12 cellular contexts compared by ENCODE assay signal in the genomic region with DNA sequence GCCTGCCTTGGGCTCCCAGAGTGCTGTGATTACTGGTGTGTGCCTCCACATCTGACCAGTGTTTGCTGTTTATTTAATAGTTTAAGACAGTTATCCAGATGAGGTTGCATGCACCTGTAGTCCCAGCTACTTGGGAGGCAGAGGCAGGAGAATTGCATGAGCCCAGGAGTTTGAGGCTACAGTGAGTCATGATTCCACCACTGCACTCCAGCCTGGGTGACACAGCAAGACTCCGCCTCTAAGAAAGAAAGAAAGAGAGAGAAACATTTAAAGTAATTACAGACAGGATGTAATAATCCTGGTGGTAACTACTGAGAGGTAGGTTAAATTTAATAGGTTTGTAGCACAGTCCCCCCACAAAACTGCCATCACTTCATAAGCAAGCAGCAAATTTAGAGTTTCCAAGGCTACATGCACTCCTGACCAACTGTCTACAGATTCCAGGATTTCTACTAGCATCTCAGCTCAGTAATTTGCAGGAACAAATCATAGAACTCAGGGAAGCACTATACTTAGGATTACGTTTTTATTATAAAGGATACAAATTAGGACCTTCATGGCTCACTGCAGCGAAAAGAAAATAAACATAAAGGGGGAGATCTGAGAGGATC.
A peak's percentile ranks its signal among the peaks of the same experiment; 100 is the strongest.
DNase-seq lines count a peak whose midpoint lies in the region; ATAC-seq, FAIRE-seq and TF ChIP-seq lines count a peak whose summit lies in the region.
"Had no signal": no experiment of that assay in that cellular context is flagged by ENCODE, and none has a peak within 500 bp of the region (broad histone marks: within the 10 kb centered on the region; RNA-seq: fewer than 3 reads in every experiment).

No MANE protein-coding gene starts in this region.

- no peaks in the 10 kb centered on the region for H3K9me3 ChIP-seq in Loucy (ENCODE audit: insufficient read depth, low read depth, low read length)
- H3K9me3 ChIP-seq in adrenal gland (replicated peaks in 1 of 3): no peaks in the 10 kb centered on the region
- no peaks in the 10 kb centered on the region for H3K9me3 ChIP-seq in HepG2 (ENCODE audit: low read length)
- H3K9me3 ChIP-seq in sigmoid colon: no peaks in the 10 kb centered on the region
- no peaks in the 10 kb centered on the region for H3K9me3 ChIP-seq in CD4-positive, alpha-beta T cell (ENCODE audit: control insufficient read depth, low read length)
- H3K9me3 ChIP-seq: neutrophil had no signal

- intact Hi-C loops in Calu3 (cut with micrococcal nuclease; ENCODE audit: unreplicated experiment): no loop called here
- intact Hi-C loops in adrenal gland (cut with DNase I): no loop called here
- intact Hi-C loops in HepG2 (cut with micrococcal nuclease; ENCODE audit: unreplicated experiment): no loop called here
- intact Hi-C loops in sigmoid colon (cut with DNase I): no loop called here
- intact Hi-C loops in CD4-positive, alpha-beta T cell (cut with DNase I, micrococcal nuclease): no loop called here

- peaks cover 15% of the 10 kb centered on the region for H3K4me1 ChIP-seq in Loucy (ENCODE audit: insufficient read depth, low read length, poor library complexity, severe bottlenecking)
- H3K4me1 ChIP-seq in adrenal gland (replicated peaks in 1 of 2): no peaks in the 10 kb centered on the region
- no peaks in the 10 kb centered on the region for H3K4me1 ChIP-seq in HepG2 (ENCODE audit: insufficient read depth, low read length)
- H3K4me1 ChIP-seq in sigmoid colon: no peaks in the 10 kb centered on the region

- no peak for TF ChIP-seq EP300 in HepG2 (IDR thresholded peaks at IDR 0.05; ENCODE audit: low read depth in 2 of 2, low read length in 2 of 2)
- TF ChIP-seq EP300 in HepG2 (CRISPR knock-in tag; IDR thresholded peaks at IDR 0.05; ENCODE audit: borderline replicate concordance): no peak
- TF ChIP-seq EP300 in sigmoid colon (IDR thresholded peaks at IDR 0.05): no peak

- DNase-seq in Calu3 (peak; percentile 66), adrenal gland (peak in 4 of 7 donors; percentile 6 to 32 (median 24)), HepG2 (ENCODE audit: low spot score) (peak; percentile 2), sigmoid colon (no peak), SHP77 (lab: John Stamatoyannopoulos, UW) (no peak)
- no peak for DNase-seq in CD4-positive, alpha-beta T cell
- DNase-seq: effector memory CD8-positive, alpha-beta T cell; NCI-H1417 treated with DMSO at 0.1 percent for 48 hours had no signal

- peak overlapping the region; percentile 49 for H3K4me2 ChIP-seq in Loucy (ENCODE audit: low read depth, low read length, poor library complexity, severe bottlenecking)
- H3K4me2 ChIP-seq in HepG2 (ENCODE audit: low read depth, low read length): no peak overlapping the region

- TF ChIP-seq RAD21 in HepG2 (CRISPR knock-in tag; IDR thresholded peaks at IDR 0.05): no peak

- H3K4me3 ChIP-seq in Loucy (ENCODE audit: low read length, poor library complexity, severe bottlenecking) (peak overlapping the region; percentile 9), adrenal gland (no peak overlapping the region), HepG2 (replicated peaks in 1 of 3; ENCODE audit: insufficient read depth in 1 of 3, low read depth in 2 of 3, low read length in 3 of 3) (no peak overlapping the region), sigmoid colon (no peak overlapping the region)

- peak overlapping the region; percentile 97 for H3K27ac Mint-ChIP-seq in Calu3 (ENCODE audit: unreplicated experiment)
- no peak overlapping the region for H3K27ac Mint-ChIP-seq in CD4-positive, alpha-beta T cell

- BruUV-seq in Calu3 (replicated peaks; lab: Mats Ljungman, UMichigan) (TSS peak; percentile 79), HepG2 (replicated peaks; lab: Mats Ljungman, UMichigan) (no TSS peak)

- POLR2A ChIA-PET in HepG2 (lab: Yijun Ruan, JAX): no interaction called here
- POLR2A ChIA-PET in CD4-positive, alpha-beta T cell (lab: Charles Lee): no interaction called here

- 94 to 98% (median 96%) methylated on average over 3 of the region's 3 CpGs for WGBS in adrenal gland, 4 donors
- WGBS in HepG2 (ENCODE audit: low lambda C conversion rate): 97% methylated on average over 3 of the region's 3 CpGs
- 51 to 79% methylated on average over 3 of the region's 3 CpGs for WGBS in sigmoid colon, 2 donors

- H3K79me2 ChIP-seq in Loucy (ENCODE audit: insufficient read depth, low read length) (0 out of 2 replicates have a peak, but pooled peaks cover 7% of the 10 kb centered on the region), HepG2 (ENCODE audit: insufficient read depth, low read length) (no peaks in the 10 kb centered on the region)

- H3K9me2 ChIP-seq in Loucy (replicated peaks; ENCODE audit: low read depth, low read length): no peaks in the 10 kb centered on the region

- H3K36me3 Mint-ChIP-seq in Calu3 (ENCODE audit: insufficient read depth, unreplicated experiment): peaks cover 45% of the 10 kb centered on the region
- peaks cover 93% of the 10 kb centered on the region for H3K36me3 Mint-ChIP-seq in CD4-positive, alpha-beta T cell (ENCODE audit: low read depth)

- 0 out of 2 replicates have a peak, but pooled peaks cover 4% of the 10 kb centered on the region for H3F3A ChIP-seq in Loucy (ENCODE audit: low read depth)

- H3K27me3 ChIP-seq in Loucy (ENCODE audit: insufficient read depth, low read length, poor library complexity, severe bottlenecking) (no peaks in the 10 kb centered on the region), adrenal gland (no peaks in the 10 kb centered on the region), HepG2 (ENCODE audit: control insufficient read depth in 1 of 2, insufficient read depth in 2 of 2, low read length in 2 of 2) (no peaks in the 10 kb centered on the region), sigmoid colon (no peaks in the 10 kb centered on the region)
- H3K27me3 ChIP-seq in CD4-positive, alpha-beta T cell (ENCODE audit: control insufficient read depth, insufficient read depth, low read length): no peaks in the 10 kb centered on the region
- H3K27me3 ChIP-seq: neutrophil had no signal

- TF ChIP-seq CTCF in Calu3 (IDR thresholded peaks at IDR 0.05; ENCODE audit: unreplicated experiment) (no peak), Loucy (conservative IDR thresholded peaks at IDR 0.05; ENCODE audit: low read length) (no peak), adrenal gland (IDR thresholded peaks at IDR 0.05) (no peak), HepG2 (CRISPR knock-in tag; IDR thresholded peaks at IDR 0.05) (no peak), sigmoid colon (IDR thresholded peaks at IDR 0.05) (no peak)
- TF ChIP-seq CTCF in CD4-positive, alpha-beta T cell (IDR thresholded peaks at IDR 0.05): no peak

- ATAC-seq in HepG2 (no peak), HG03354 (IDR thresholded peaks at IDR 0.05; ENCODE audit: poor library complexity, severe bottlenecking, unreplicated experiment) (no peak)
- ATAC-seq in CD4-positive, alpha-beta T cell (ENCODE audit: poor library complexity): no peak
- ATAC-seq: effector memory CD8-positive, alpha-beta T cell had no signal

- CTCF ChIA-PET in Calu3 (lab: Charles Lee) (interaction anchor here (1.9 kb wide), 1 partner anchor 10 kb away, joined by 10 read pairs; no protein-coding TSS in a partner anchor), HepG2 (lab: Yijun Ruan, JAX; ENCODE audit: low intra/inter-chr PET ratio, low total read pairs) (no interaction called here)
- CTCF ChIA-PET in CD4-positive, alpha-beta T cell (lab: Charles Lee): no interaction called here

- no peak for TF ChIP-seq POLR2A in adrenal gland (IDR thresholded peaks at IDR 0.05)
- TF ChIP-seq POLR2A in HepG2 (IDR thresholded peaks at IDR 0.05; ENCODE audit: insufficient read depth in 1 of 2, low read depth in 2 of 2, low read length in 2 of 2): no peak
- TF ChIP-seq POLR2A in sigmoid colon (IDR thresholded peaks at IDR 0.05): no peak

- in situ Hi-C loops in HepG2 (cut with HindIII; ENCODE audit: extremely low pct_ligation_motif_present, low pct_unique_long_range_greater_than_20kb): no loop called here

- H3K36me3 ChIP-seq in Loucy (ENCODE audit: insufficient read depth, low read length): peaks cover 68% of the 10 kb centered on the region
- H3K36me3 ChIP-seq in adrenal gland (replicated peaks in 1 of 2): peaks cover 0 to 19% of the 10 kb centered on the region in 2 donors
- H3K36me3 ChIP-seq in HepG2 (replicated peaks in 1 of 2; ENCODE audit: control insufficient read depth in 1 of 2, insufficient read depth in 2 of 2, low read length in 2 of 2): peaks cover 9 to 42% of the 10 kb centered on the region in 2 experiments; a peak in 4 of 5 replicates
- H3K36me3 ChIP-seq in sigmoid colon: peaks cover 0 to 59% (median 6%) of the 10 kb centered on the region in 4 donors

- H3K27me3 Mint-ChIP-seq in Calu3 (ENCODE audit: unreplicated experiment): no peaks in the 10 kb centered on the region
- no peaks in the 10 kb centered on the region for H3K27me3 Mint-ChIP-seq in CD4-positive, alpha-beta T cell
- H3K27me3 Mint-ChIP-seq: effector memory CD8-positive, alpha-beta T cell had no signal

- no peaks in the 10 kb centered on the region for H4K20me1 ChIP-seq in Loucy (ENCODE audit: insufficient read depth, low read length, poor library complexity, severe bottlenecking)
- H4K20me1 ChIP-seq in HepG2 (ENCODE audit: insufficient read depth, low read length): no peaks in the 10 kb centered on the region

- peaks cover 62% of the 10 kb centered on the region for H3K4me1 Mint-ChIP-seq in Calu3 (ENCODE audit: low read depth, unreplicated experiment)
- no peaks in the 10 kb centered on the region for H3K4me1 Mint-ChIP-seq in CD4-positive, alpha-beta T cell (ENCODE audit: low read depth)

- H3K9me3 Mint-ChIP-seq in Calu3 (ENCODE audit: low read depth, unreplicated experiment): no peaks in the 10 kb centered on the region
- H3K9me3 Mint-ChIP-seq in CD4-positive, alpha-beta T cell: no peaks in the 10 kb centered on the region
- H3K9me3 Mint-ChIP-seq: effector memory CD8-positive, alpha-beta T cell had no signal

- H3K27ac ChIP-seq in adrenal gland: no peak overlapping the region
- H3K27ac ChIP-seq in HepG2 (ENCODE audit: extremely low read length, insufficient read depth, low read length): no peak overlapping the region
- no peak overlapping the region for H3K27ac ChIP-seq in sigmoid colon
- H3K27ac ChIP-seq in CD4-positive, alpha-beta T cell (ENCODE audit: low read depth, low read length): no peak overlapping the region
- H3K27ac ChIP-seq: neutrophil had no signal

- peak overlapping the region; percentile 41 for H3K4me3 Mint-ChIP-seq in Calu3 (ENCODE audit: low read depth, unreplicated experiment)
- no peak overlapping the region for H3K4me3 Mint-ChIP-seq in CD4-positive, alpha-beta T cell
- H3K4me3 Mint-ChIP-seq: effector memory CD8-positive, alpha-beta T cell had no signal

- no peak for FAIRE-seq in HepG2 (lab: Jason Lieb, UNC)
- FAIRE-seq: TTC549 had no signal

- no peak overlapping the region for H2AFZ ChIP-seq in Loucy (ENCODE audit: low read length)
- H2AFZ ChIP-seq in HepG2 (ENCODE audit: low read length): no peak overlapping the region

- no peak overlapping the region for H3K9ac ChIP-seq in Loucy (ENCODE audit: low read depth, low read length, poor library complexity, severe bottlenecking)
- H3K9ac ChIP-seq in HepG2 (ENCODE audit: insufficient read depth, low read depth, low read length): no peak overlapping the region

TF ChIP-seq in HepG2, 621 proteins besides CTCF, POLR2A, EP300 and RAD21 (continues in another document):
- TF ChIP-seq FOSL2 (CRISPR knock-in tag; IDR thresholded peaks at IDR 0.05): 0 out of 2 replicates have a peak, but pooled peaks have one; percentile 14

Comparison
In these comparisons a context has a peak if more than half of its experiments do, and no peak if none do; other contexts are left out.
1. DNase-seq: peak in Calu3 (single experiment), adrenal gland (4 of 7) and HepG2 (single experiment); none in sigmoid colon (single experiment), CD4-positive, alpha-beta T cell (0 of 10) and SHP77 (0 of 2).